In genomic region chr10:112643600-112643999, GRCh38 we compare ENCODE assay signal across 2 cellular contexts.
A peak's percentile ranks its signal among the peaks of the same experiment; 100 is the strongest.
TF ChIP-seq lines count a peak whose summit lies in the region.

No MANE protein-coding gene starts in this region.

TF ChIP-seq in A549, 52 proteins besides CTCF, POLR2A, EP300 and RAD21 (continued from another document):
- 0 out of 2 replicates have a peak, but pooled peaks have one; percentile 13 for TF ChIP-seq JUNB (IDR thresholded peaks at IDR 0.05)
- no peak for TF ChIP-seq USF2 (IDR thresholded peaks at IDR 0.05)
- TF ChIP-seq CBX2 (IDR thresholded peaks at IDR 0.05; ENCODE audit: borderline replicate concordance, low read depth): no peak

TF ChIP-seq in IMR-90, 13 proteins besides CTCF, POLR2A, EP300 and RAD21 (continued from another document):
- no peak for TF ChIP-seq NFE2L2 (IDR thresholded peaks at IDR 0.05; ENCODE audit: low read depth, low read length)
- no peak for TF ChIP-seq FOS (IDR thresholded peaks at IDR 0.05; ENCODE audit: low read depth, low read length)
- no peak for TF ChIP-seq RCOR1 (IDR thresholded peaks at IDR 0.05; ENCODE audit: insufficient replicate concordance, low read length)
- TF ChIP-seq MAZ (IDR thresholded peaks at IDR 0.05; ENCODE audit: borderline replicate concordance, low read depth, low read length): no peak
TF ChIP-seq in IMR-90: peak in this region for 1.
